8 cellular contexts compared by ENCODE assay signal in genomic region chr1:214331827-214332423, GRCh38. TPM values are rescaled to one million over a fixed set of nuclear protein-coding genes. Genes with fewer than 3 reads are reported as not detected.
A peak's percentile ranks its signal among the peaks of the same experiment; 100 is the strongest.
DNase-seq lines count a peak whose midpoint lies in the region; ATAC-seq and TF ChIP-seq lines count a peak whose summit lies in the region.

No MANE protein-coding gene starts in this region.

- TF ChIP-seq CTCF in GM10266 (IDR thresholded peaks at IDR 0.05; ENCODE audit: control insufficient read depth, insufficient read depth, low read depth, missing control alignments), result peak; percentile 84

- H3K9ac ChIP-seq in adipocyte (ENCODE audit: low read length), result no peak overlapping the region

- peak; percentile 52 for DNase-seq in A172 (ENCODE audit: low spot score)
- DNase-seq in GM10266 (ENCODE audit: extremely low spot score), result peak; percentile 58
- peak; percentile 70 for DNase-seq in SK-MEL-5 (ENCODE audit: low read depth, low spot score)
- peak; percentile 57 for DNase-seq in adipocyte (ENCODE audit: low read depth)
- peak; percentile 36 for DNase-seq in iris pigment epithelial cell (ENCODE audit: low read depth)
- DNase-seq in stimulated activated CD4-positive, alpha-beta T cell treated with anti-CD3 and anti-CD28 coated beads, Interleukin-4, amount 100 ng/mL, for 24 hours, result peak; percentile 54

- no peaks in the 10 kb centered on the region for H3K27me3 ChIP-seq in adipocyte (replicated peaks; ENCODE audit: control insufficient read depth, insufficient read depth, low read length)

- peak; percentile 46 for ATAC-seq in HG03354 (IDR thresholded peaks at IDR 0.05; ENCODE audit: poor library complexity, severe bottlenecking, unreplicated experiment)
- no peak for ATAC-seq in HG03457 (IDR thresholded peaks at IDR 0.05; ENCODE audit: unreplicated experiment)

- peaks cover 9% of the 10 kb centered on the region for H3K36me3 ChIP-seq in adipocyte (ENCODE audit: control insufficient read depth, insufficient read depth, low read length, severe bottlenecking)

- H3K4me3 ChIP-seq in adipocyte (ENCODE audit: low read length), result no peak overlapping the region

- H3K4me1 ChIP-seq in adipocyte (ENCODE audit: control insufficient read depth, insufficient read depth, low read length), result peaks cover 12% of the 10 kb centered on the region

- in situ Hi-C loops in SK-MEL-5 (cut with HindIII; ENCODE audit: low pct_unique_long_range_greater_than_20kb, low sequenced_read_pairs), result loop anchor here (25.0 kb wide), 1 partner anchor 255 kb away; no protein-coding TSS in a partner anchor

- H3K9me3 ChIP-seq in adipocyte (ENCODE audit: control insufficient read depth, low read length), result no peaks in the 10 kb centered on the region

RNA-seq across cellular contexts. Expression of gene SMYD2, which starts 51.0 kb away (rescaled TPM):
- total RNA-seq in A172 (2014; rRNA removed; shearing (Covaris generic)), result 77.2 and 81.1 TPM in 2 replicates
- 49.4 and 56.3 TPM in 2 replicates for total RNA-seq in SK-MEL-5 (2014; rRNA removed; shearing (Covaris generic))
- polyA plus RNA-seq in SK-MEL-5 (2015; cell fraction: cytosol; rRNA removed), result 25.1 and 32.1 TPM in 2 replicates
- polyA plus RNA-seq in SK-MEL-5 (2015; cell fraction: nucleus; rRNA removed), result 107 and 119 TPM in 2 replicates
